ENCODE assay signal across 21 cellular contexts in the genomic region with DNA sequence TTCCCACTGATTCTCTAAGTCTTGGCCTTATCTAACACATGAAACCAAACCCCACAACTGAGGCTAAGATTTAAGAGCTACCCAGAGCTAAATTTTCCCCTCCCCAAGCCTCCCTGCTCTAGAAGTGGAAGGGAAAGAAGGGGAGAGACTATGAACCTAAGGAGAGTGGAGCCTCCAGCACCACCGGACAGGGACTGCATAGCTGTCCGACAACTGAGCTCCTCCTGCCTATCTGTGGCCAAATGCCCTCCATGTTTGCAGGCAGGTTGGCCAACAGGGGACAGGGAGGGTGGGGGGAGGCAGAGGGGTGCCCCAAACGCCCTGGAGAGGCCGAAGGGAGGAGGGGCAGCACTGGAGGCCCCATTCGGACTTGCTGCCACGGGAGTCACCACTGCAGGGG. TPM values are rescaled to one million over a fixed set of nuclear protein-coding genes. Genes with fewer than 3 reads are reported as not detected.
DNase-seq lines count a peak whose midpoint lies in the region; ATAC-seq and TF ChIP-seq lines count a peak whose summit lies in the region.
"Had no signal": no experiment of that assay in that cellular context is flagged by ENCODE, and none has a peak within 500 bp of the region (broad histone marks: within the 10 kb centered on the region; RNA-seq: fewer than 3 reads in every experiment).

No MANE protein-coding gene starts in this region.

- TF ChIP-seq CTCF in left ventricle myocardium inferior (IDR thresholded peaks at IDR 0.05; ENCODE audit: borderline replicate concordance) (no peak), HEK293 (tag by site-specific recombination; IDR thresholded peaks at IDR 0.05) (no peak)

- no peak for DNase-seq in left ventricle myocardium inferior
- no peak for DNase-seq in left cardiac atrium
- peak; percentile 57 for DNase-seq in islet precursor cell
- no peak for DNase-seq in HT-29 (ENCODE audit: low spot score)
- DNase-seq in activated effector memory CD4-positive, alpha-beta T cell treated with Interleukin-2 at 50 U/mL for 16 hours: no peak
- DNase-seq: 8988T; ACHN; AML-193; BE2C; Calu3; CD4-positive, alpha-beta T cell; CD8-positive, alpha-beta memory T cell; COR-L47; DMS153; DND-41; GM23248; HCEC 1CT had no signal

- CTCF ChIA-PET in HEK293 (lab: Yijun Ruan, JAX): interaction anchor here (0.5 to 2.1 kb wide), 3 partner anchors 81 to 351 kb away, joined by 3 to 9 read pairs (median 5); no protein-coding TSS in a partner anchor

- no peak overlapping the region for H3K4me3 ChIP-seq in left ventricle myocardium inferior
- no peak overlapping the region for H3K4me3 ChIP-seq in HEK293 (ENCODE audit: low read depth, low read length)
- H3K4me3 ChIP-seq: A549; BLaER1 treated with 17β-estradiol and CSF1 and Interleukin-3, amounts not matched to agents 10 nM and 100 nM; GM23248 had no signal

- peak overlapping the region; percentile 80 for H3K27ac ChIP-seq in left ventricle myocardium inferior (replicated peaks)
- no peak overlapping the region for H3K27ac ChIP-seq in HEK293 (ENCODE audit: extremely low read depth, low read depth, low read length)
- H3K27ac ChIP-seq: A549; BLaER1 treated with 17β-estradiol and CSF1 and Interleukin-3, amounts not matched to agents 10 nM and 100 nM; GM23248 had no signal

- H3K27me3 ChIP-seq in left ventricle myocardium inferior (ENCODE audit: low read depth): no peaks in the 10 kb centered on the region
- H3K27me3 ChIP-seq: BE2C had no signal

- peaks cover 38% of the 10 kb centered on the region for H3K4me1 ChIP-seq in left ventricle myocardium inferior
- no peaks in the 10 kb centered on the region for H3K4me1 ChIP-seq in HEK293 (ENCODE audit: control insufficient read depth, insufficient read depth, low read length)

- no peaks in the 10 kb centered on the region for H3K36me3 ChIP-seq in left ventricle myocardium inferior
- no peaks in the 10 kb centered on the region for H3K36me3 ChIP-seq in HEK293 (ENCODE audit: control insufficient read depth in 2 of 2, insufficient read depth in 1 of 2, low read length in 2 of 2)
- H3K36me3 ChIP-seq: BE2C; BLaER1 treated with 17β-estradiol and CSF1 and Interleukin-3, amounts not matched to agents 10 nM and 100 nM had no signal

- intact Hi-C loops in left ventricle myocardium inferior (cut with micrococcal nuclease): loop anchor here (10.0 kb wide), 1 partner anchor 74 kb away; no protein-coding TSS in a partner anchor
- intact Hi-C loops in left cardiac atrium (cut with DNase I): loop anchor here in 1 of 2 donors (5.0 kb wide), 1 partner anchor 176 kb away; no protein-coding TSS in a partner anchor

- H3K9me3 ChIP-seq in left ventricle myocardium inferior (replicated peaks) (no peaks in the 10 kb centered on the region), HEK293 (ENCODE audit: control insufficient read depth, insufficient read depth, low read depth, low read length) (no peaks in the 10 kb centered on the region)
- H3K9me3 ChIP-seq: A549; BE2C; BLaER1 treated with 17β-estradiol and CSF1 and Interleukin-3, amounts not matched to agents 10 nM and 100 nM had no signal

- ATAC-seq in left cardiac atrium: no peak
- no peak for ATAC-seq in GM18867 (IDR thresholded peaks at IDR 0.05; ENCODE audit: unreplicated experiment)

- POLR2A ChIA-PET in HEK293 (lab: Yijun Ruan, JAX): interaction anchor here (0.8 kb wide), 2 partner anchors 13 to 80 kb away, joined by 3 to 4 read pairs; no protein-coding TSS in a partner anchor

TF ChIP-seq in HEK293, 187 proteins besides CTCF, POLR2A, EP300 and RAD21:
- TF ChIP-seq ZIC2 (tag by site-specific recombination; IDR thresholded peaks at IDR 0.05) (0 out of 2 replicates have a peak, but pooled peaks have one; percentile 7), ZNF843 (tag by site-specific recombination; IDR thresholded peaks at IDR 0.05) (no peak)

RNA-seq across cellular contexts. Expression of a gene that starts 6.0 kb away (rescaled TPM):
- total RNA-seq in left ventricle myocardium inferior: 120 TPM
- total RNA-seq in left cardiac atrium: 100 to 1,000 TPM in 1 of 2 donors, 10 to 100 TPM in 1; 92.7 to 113 TPM
- 193 and 224 TPM in 2 replicates for total RNA-seq in HT-29 (2014; rRNA removed; shearing (Covaris generic))

RNA-seq across cellular contexts. Expression of a gene that starts 36.8 kb away (rescaled TPM):
- total RNA-seq in left ventricle myocardium inferior: 10.9 TPM
- total RNA-seq in left cardiac atrium: 10 to 100 TPM in 1 of 2 donors, 1 to 10 TPM in 1; 6.9 to 10.5 TPM
- total RNA-seq in HT-29 (2014; rRNA removed; shearing (Covaris generic)): 26.2 and 30.1 TPM in 2 replicates

RNA-seq across cellular contexts. Expression of a gene that starts 49.1 kb away (rescaled TPM):
- total RNA-seq in left ventricle myocardium inferior (0.30 TPM), left cardiac atrium (under 1 TPM in 1 of 2 donors, not detected in 1; 0.15 TPM)
- total RNA-seq in HT-29 (2014; rRNA removed; shearing (Covaris generic)): 0.83 and 3.6 TPM in 2 replicates
- total RNA-seq: CD4-positive, alpha-beta T cell; CD8-positive, alpha-beta memory T cell; GM23248 had no signal

RNA-seq across cellular contexts. Expression of a gene that starts 52.1 kb away (rescaled TPM):
- total RNA-seq in left ventricle myocardium inferior (0.99 TPM), left cardiac atrium (under 1 TPM; 0.13 to 0.21 TPM)
- total RNA-seq in HT-29 (2014; rRNA removed; shearing (Covaris generic)): not detected in 2 replicates
- total RNA-seq: Calu3, GM23248 had no signal
